In the genomic region with DNA sequence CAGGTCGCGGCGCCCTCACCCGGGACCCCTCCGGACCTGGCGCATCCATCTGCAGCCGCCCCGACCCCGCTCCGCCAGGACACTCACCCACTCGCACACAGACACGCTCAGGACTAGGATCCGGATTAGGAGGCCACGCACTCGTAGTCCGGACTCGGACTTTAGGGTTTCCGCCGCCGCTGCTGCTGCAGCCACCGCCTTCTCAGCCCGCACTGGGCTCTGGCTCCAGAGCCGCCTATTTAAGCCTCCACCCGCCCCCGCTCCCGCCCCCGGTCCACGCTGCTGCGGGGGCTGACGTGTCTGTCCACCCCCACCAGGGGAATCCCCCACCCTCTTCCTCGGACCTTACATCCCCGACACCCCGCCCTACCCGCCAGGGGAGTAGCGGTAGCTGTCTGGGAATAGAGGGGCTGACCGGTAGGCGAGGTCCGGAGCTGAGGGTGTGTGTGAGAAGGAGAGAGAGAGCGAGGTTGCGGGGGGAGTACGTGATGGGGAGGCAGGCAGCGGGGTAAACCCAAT, we compare ENCODE assay signal across 9 cellular contexts. TPM values are rescaled to one million over a fixed set of nuclear protein-coding genes. Genes with fewer than 3 reads are reported as not detected.
DNase-seq lines count a peak whose midpoint lies in the region; ATAC-seq, FAIRE-seq and TF ChIP-seq lines count a peak whose summit lies in the region.
"Had no signal": no experiment of that assay in that cellular context is flagged by ENCODE, and none has a peak within 500 bp of the region (broad histone marks: within the 10 kb centered on the region; RNA-seq: fewer than 3 reads in every experiment).

A gene with protein sequence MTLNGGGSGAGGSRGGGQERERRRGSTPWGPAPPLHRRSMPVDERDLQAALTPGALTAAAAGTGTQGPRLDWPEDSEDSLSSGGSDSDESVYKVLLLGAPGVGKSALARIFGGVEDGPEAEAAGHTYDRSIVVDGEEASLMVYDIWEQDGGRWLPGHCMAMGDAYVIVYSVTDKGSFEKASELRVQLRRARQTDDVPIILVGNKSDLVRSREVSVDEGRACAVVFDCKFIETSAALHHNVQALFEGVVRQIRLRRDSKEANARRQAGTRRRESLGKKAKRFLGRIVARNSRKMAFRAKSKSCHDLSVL (minus strand): TSS at position 214 of the 519 bp plus-strand sequence. CDS start 356 bp downstream, outside the sequence.

- TF ChIP-seq CTCF in BJ (IDR thresholded peaks at IDR 0.05; ENCODE audit: insufficient read depth, low read depth, low read length) (no peak), cardiac fibroblast (IDR thresholded peaks at IDR 0.05; ENCODE audit: low read depth, low read length) (no peak), HepG2 (CRISPR knock-in tag; IDR thresholded peaks at IDR 0.05) (no peak), tibial nerve (IDR thresholded peaks at IDR 0.05) (peak in 1 of 5 experiments; percentile 19), endothelial cell (IDR thresholded peaks at IDR 0.05; ENCODE audit: unreplicated experiment) (no peak)

- H3K27ac Mint-ChIP-seq in endothelial cell (ENCODE audit: unreplicated experiment) = no peak within 1 kb of the TSS

- no TSS peak for BruUV-seq in HepG2 (replicated peaks; lab: Mats Ljungman, UMichigan)

- H3K9me3 Mint-ChIP-seq in endothelial cell (ENCODE audit: unreplicated experiment) = no peaks in the 10 kb centered on the region

- no peak for TF ChIP-seq RAD21 in HepG2 (CRISPR knock-in tag; IDR thresholded peaks at IDR 0.05)

- no peaks in the 10 kb centered on the region for H3K4me1 Mint-ChIP-seq in endothelial cell (ENCODE audit: unreplicated experiment)

- ATAC-seq in HG02798 (IDR thresholded peaks at IDR 0.05; ENCODE audit: poor library complexity, unreplicated experiment) (peak; percentile 19), HepG2 (peak; percentile 23)

- no peaks in the 10 kb centered on the region for H4K20me1 ChIP-seq in HepG2 (ENCODE audit: insufficient read depth, low read length)

- H3K9ac ChIP-seq in HepG2 (ENCODE audit: insufficient read depth, low read depth, low read length) = no peak within 1 kb of the TSS; the same call in 1 of the 2 replicates

- no peak for TF ChIP-seq POLR2A in HepG2 (IDR thresholded peaks at IDR 0.05; ENCODE audit: insufficient read depth in 1 of 2, low read depth in 2 of 2, low read length in 2 of 2)
- no peak for TF ChIP-seq POLR2A in tibial nerve (IDR thresholded peaks at IDR 0.05)

- H3K4me3 ChIP-seq in BJ (ENCODE audit: low read depth, low read length) = peak within 1 kb of the TSS; percentile 45
- peak within 1 kb of the TSS; percentile 34 to 41 for H3K4me3 ChIP-seq in cardiac fibroblast (replicated peaks in 1 of 2; ENCODE audit: low read depth in 2 of 2, low read length in 2 of 2)
- H3K4me3 ChIP-seq in HepG2 (replicated peaks in 1 of 3; ENCODE audit: insufficient read depth in 1 of 3, low read depth in 2 of 3, low read length in 3 of 3) = peak within 1 kb of the TSS; percentile 40 to 73 (median 56); a peak in 5 of 6 replicates
- peak within 1 kb of the TSS; percentile 23 to 65 (median 53) for H3K4me3 ChIP-seq in tibial nerve

- H3K4me3 Mint-ChIP-seq in endothelial cell (ENCODE audit: unreplicated experiment) = no peak within 1 kb of the TSS

- H3K36me3 Mint-ChIP-seq in endothelial cell (ENCODE audit: low read depth, unreplicated experiment) = no peaks in the 10 kb centered on the region

- no peaks in the 10 kb centered on the region for H3K79me2 ChIP-seq in HepG2 (ENCODE audit: insufficient read depth, low read length)

- TF ChIP-seq EP300 in HepG2 (IDR thresholded peaks at IDR 0.05; ENCODE audit: low read depth in 2 of 2, low read length in 2 of 2) = no peak
- TF ChIP-seq EP300 in HepG2 (CRISPR knock-in tag; IDR thresholded peaks at IDR 0.05; ENCODE audit: borderline replicate concordance) = no peak
- TF ChIP-seq EP300 in tibial nerve (IDR thresholded peaks at IDR 0.05) = peak in 1 of 2 donors; percentile 55

- CTCF ChIA-PET in BJ (lab: Yijun Ruan, JAX) = interaction anchor here (1.8 to 5.4 kb wide), 2 partner anchors 29 to 38 kb away, joined by 4 to 118 read pairs; no protein-coding TSS in a partner anchor
- CTCF ChIA-PET in HepG2 (lab: Yijun Ruan, JAX; ENCODE audit: low intra/inter-chr PET ratio, low total read pairs) = interaction anchor here (2.6 kb wide), 1 partner anchor 29 kb away, joined by 37 read pairs; no protein-coding TSS in a partner anchor

- H3K27me3 ChIP-seq in BJ (ENCODE audit: control insufficient read depth, insufficient read depth, low read length) (peaks cover 5% of the 10 kb centered on the region; the same call in 1 of the 2 replicates), HepG2 (ENCODE audit: control insufficient read depth in 1 of 2, insufficient read depth in 2 of 2, low read length in 2 of 2) (peaks cover 5 to 22% of the 10 kb centered on the region in 2 experiments; a peak in 4 of 5 replicates), tibial nerve (peaks cover 0 to 21% of the 10 kb centered on the region in 2 donors)

- peaks cover 42% of the 10 kb centered on the region for H3K4me1 ChIP-seq in HepG2 (ENCODE audit: insufficient read depth, low read length)
- peaks cover 0 to 46% (median 7%) of the 10 kb centered on the region in 4 donors for H3K4me1 ChIP-seq in tibial nerve

- H3K9me3 ChIP-seq in HepG2 (ENCODE audit: low read length) (no peaks in the 10 kb centered on the region), tibial nerve (no peaks in the 10 kb centered on the region)

- intact Hi-C loops in HepG2 (cut with micrococcal nuclease; ENCODE audit: unreplicated experiment) = no loop called here

- no peak for FAIRE-seq in HepG2 (lab: Jason Lieb, UNC)
- FAIRE-seq: islet of Langerhans had no signal

- 9% methylated on average over 32 of the region's 42 CpGs for WGBS in HepG2 (ENCODE audit: low lambda C conversion rate)
- 3 to 6% methylated on average over 24 to 42 of the region's 42 CpGs for WGBS in tibial nerve, 2 donors

- peaks cover 20% of the 10 kb centered on the region for H3K27me3 Mint-ChIP-seq in endothelial cell (ENCODE audit: unreplicated experiment)

- DNase-seq in BJ (ENCODE audit: low read depth) (no peak), cardiac fibroblast (ENCODE audit: low read depth in 2 of 2) (peak; percentile 40 to 47), HepG2 (ENCODE audit: low spot score) (no peak), tibial nerve (ENCODE audit: low spot score in 2 of 2) (no peak), AG08395 (ENCODE audit: low spot score) (no peak), KBM-7 (no peak), endothelial cell (ENCODE audit: low spot score) (no peak)

- in situ Hi-C loops in HepG2 (cut with HindIII; ENCODE audit: extremely low pct_ligation_motif_present, low pct_unique_long_range_greater_than_20kb) (no loop called here), KBM-7 (cut with MboI; ENCODE audit: low pct_unique_long_range_greater_than_20kb, low sequenced_read_pairs) (no loop called here)

- POLR2A ChIA-PET in BJ (lab: Charles Lee) = no interaction called here
- POLR2A ChIA-PET in HepG2 (lab: Yijun Ruan, JAX) = interaction anchor here (0.8 to 3.8 kb wide), 3 partner anchors 9 to 25 kb away, joined by 4 to 23 read pairs (median 16); a partner anchor contains a TSS

- H3K4me2 ChIP-seq in HepG2 (ENCODE audit: low read depth, low read length) = peak within 1 kb of the TSS; percentile 77

- H2AFZ ChIP-seq in HepG2 (ENCODE audit: low read length) = no peak within 1 kb of the TSS

- H3K36me3 ChIP-seq in BJ (ENCODE audit: control insufficient read depth, insufficient read depth, low read length) (no peaks in the 10 kb centered on the region), HepG2 (replicated peaks in 1 of 2; ENCODE audit: control insufficient read depth in 1 of 2, insufficient read depth in 2 of 2, low read length in 2 of 2) (no peaks in the 10 kb centered on the region), tibial nerve (peaks cover 0 to 16% (median 0%) of the 10 kb centered on the region in 3 donors)

- H3K27ac ChIP-seq in HepG2 (ENCODE audit: extremely low read length, insufficient read depth, low read length) = no peak within 1 kb of the TSS
- peak within 1 kb of the TSS; percentile 28 to 86 (median 68) for H3K27ac ChIP-seq in tibial nerve

TF ChIP-seq in HepG2, 621 proteins besides CTCF, POLR2A, EP300 and RAD21 (continues in another document):
- TF ChIP-seq ZNF253 (CRISPR knock-in tag; IDR thresholded peaks at IDR 0.05; ENCODE audit: borderline replicate concordance) (no peak), KDM2A (CRISPR knock-in tag; IDR thresholded peaks at IDR 0.05; ENCODE audit: borderline replicate concordance, low read depth) (0 out of 2 replicates have a peak, but pooled peaks have one; percentile 5), RBFOX2 (IDR thresholded peaks at IDR 0.05; ENCODE audit: low read depth, low read length) (0 out of 2 replicates have a peak, but pooled peaks have one; percentile 22), NR2F1 (CRISPR knock-in tag; IDR thresholded peaks at IDR 0.05) (no peak), FOXC1 (CRISPR knock-in tag; IDR thresholded peaks at IDR 0.05; ENCODE audit: borderline replicate concordance) (0 out of 2 replicates have a peak, but pooled peaks have one; percentile 29)

RNA-seq across cellular contexts. Expression of the gene that starts here (rescaled TPM):
- polyA plus RNA-seq in BJ (2011; rRNA removed) = 1.8 and 3.8 TPM in 2 replicates
- 0.57 and 1.6 TPM in 2 replicates for polyA minus RNA-seq in BJ (2011; rRNA and poly(A)+ RNA removed)
- total RNA-seq in HepG2 (2016; rRNA removed; fragmentation: Illumina TruSeq; extraction: Trizol) = 0.80 and 1.0 TPM in 2 replicates
- not detected in 2 replicates for total RNA-seq in HepG2 (2016; cell fraction: cytosol; rRNA removed; fragmentation: Illumina TruSeq; extraction: Trizol; ENCODE audit: low read depth)
- 0.49 and 1.3 TPM in 2 replicates for total RNA-seq in HepG2 (2016; cell fraction: insoluble cytoplasmic fraction; rRNA removed; fragmentation: Illumina TruSeq; extraction: Trizol)
- total RNA-seq in HepG2 (2016; cell fraction: membrane; rRNA removed; fragmentation: Illumina TruSeq; extraction: Trizol) = 0.21 and 0.34 TPM in 2 replicates
- 0.68 and 0.75 TPM in 2 replicates for total RNA-seq in HepG2 (2016; cell fraction: nucleus; rRNA removed; fragmentation: Illumina TruSeq; extraction: Trizol)
- polyA plus RNA-seq in HepG2 (2011; rRNA removed) = 1.1 TPM in 2 replicates
- polyA plus RNA-seq in HepG2 (2011; cell fraction: cytosol; rRNA removed) = 0.95 and 1.5 TPM in 2 replicates
- 2.5 and 3.2 TPM in 2 replicates for polyA plus RNA-seq in HepG2 (2011; cell fraction: nucleus; rRNA removed)
- 0.30 and 0.93 TPM in 2 replicates for polyA plus RNA-seq in HepG2 (2012)
- polyA plus RNA-seq in HepG2 (2016; cell fraction: cytosol; fragmentation: Illumina TruSeq; extraction: Trizol; ENCODE audit: low read depth) = 0.19 and 0.25 TPM in 2 replicates
- 0.72 and 1.1 TPM in 2 replicates for polyA plus RNA-seq in HepG2 (2016; cell fraction: insoluble cytoplasmic fraction; fragmentation: Illumina TruSeq; extraction: Trizol; ENCODE audit: low read depth)
- polyA plus RNA-seq in HepG2 (2016; cell fraction: membrane; fragmentation: Illumina TruSeq; extraction: Trizol; ENCODE audit: low read depth) = 0.26 and 0.29 TPM in 2 replicates
- polyA plus RNA-seq in HepG2 (2016; cell fraction: nucleus; fragmentation: Illumina TruSeq; extraction: Trizol; ENCODE audit: insufficient read depth, low read depth) = 1.2 and 1.5 TPM in 2 replicates
- polyA minus RNA-seq in HepG2 (2011; rRNA and poly(A)+ RNA removed; ENCODE audit: low replicate concordance) = 0.16 and 1.7 TPM in 2 replicates
- polyA minus RNA-seq in HepG2 (2011; cell fraction: cytosol; rRNA and poly(A)+ RNA removed) = 1.1 TPM in 1 of 2 replicates, not detected in the other
- 0.37 and 0.90 TPM in 2 replicates for polyA minus RNA-seq in HepG2 (2011; cell fraction: nucleus; rRNA and poly(A)+ RNA removed)
- 100 to 1,000 TPM in 3 of 4 donors, 10 to 100 TPM in 1; 23.7 to 132 (median 109) TPM for total RNA-seq in tibial nerve
- total RNA-seq in endothelial cell (ENCODE audit: unreplicated experiment) = not detected

Comparison
In these comparisons a context has a peak if more than half of its experiments do, and no peak if none do; other contexts are left out.
1. RNA of the gene that starts here (total RNA-seq): 23.7 to 132 TPM in tibial nerve; 0.21 to 1.3 TPM in HepG2 and not detected in endothelial cell (single experiment); every median in the first group is over 10 times any median in the second.
2. DNase-seq: peak in cardiac fibroblast (2 of 2); none in BJ (single experiment), HepG2 (single experiment), tibial nerve (0 of 2), AG08395 (single experiment), KBM-7 (single experiment) and endothelial cell (single experiment).
3. Peak in every context shown above with its lines, with median percentiles within 50 percentile points of each other: H3K4me3 ChIP-seq.